In the genomic region with DNA sequence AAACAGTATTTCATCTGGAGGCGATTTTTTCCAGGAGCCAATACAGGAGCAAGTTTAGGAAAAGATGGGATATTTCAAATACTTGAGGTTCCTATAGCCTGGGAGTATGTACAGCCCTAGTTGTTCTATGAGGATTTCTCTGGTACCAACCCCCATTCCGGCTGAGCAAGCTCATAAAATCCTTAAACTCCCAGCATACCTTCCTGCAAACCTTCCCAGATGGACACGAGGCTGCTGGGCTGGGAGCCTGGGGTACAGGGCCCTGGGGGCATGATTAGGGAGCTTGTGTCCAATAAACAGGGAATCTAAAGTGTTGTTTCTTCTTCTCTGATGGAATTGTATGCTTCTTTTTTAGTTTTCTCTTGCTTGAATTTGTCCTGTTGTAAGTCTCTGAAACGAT, we compare ENCODE assay signal across 9 cellular contexts. TPM values are rescaled to one million over a fixed set of nuclear protein-coding genes. Genes with fewer than 3 reads are reported as not detected.
DNase-seq lines count a peak whose midpoint lies in the region; ATAC-seq, FAIRE-seq and TF ChIP-seq lines count a peak whose summit lies in the region.
"Had no signal": no experiment of that assay in that cellular context is flagged by ENCODE, and none has a peak within 500 bp of the region (broad histone marks: within the 10 kb centered on the region; RNA-seq: fewer than 3 reads in every experiment).

No MANE protein-coding gene starts in this region.

- H2BK15ac ChIP-seq in H9 (ENCODE audit: low read depth, low read length): no peak overlapping the region

- peak overlapping the region; percentile 93 to 98 for H3K4me3 Mint-ChIP-seq in H9

- H3K79me2 ChIP-seq in H9 (ENCODE audit: insufficient read depth, low read length): peaks cover 20% of the 10 kb centered on the region
- H3K79me2 ChIP-seq in SU-DHL-6 (ENCODE audit: insufficient read depth, low read length): peaks cover 56% of the 10 kb centered on the region

- H2BK12ac ChIP-seq in H9 (ENCODE audit: insufficient read length, low read depth, low read length): no peak overlapping the region

- H2AK5ac ChIP-seq in H9 (ENCODE audit: insufficient read length, low read length): no peak overlapping the region

- no peak for FAIRE-seq in small intestine (lab: Jason Lieb, UNC)

- peaks cover 53 to 59% (median 59%) of the 10 kb centered on the region in 3 experiments for H3K36me3 Mint-ChIP-seq in H9 (ENCODE audit: insufficient read depth in 1 of 3, low read depth in 3 of 3)

- peaks cover 25% of the 10 kb centered on the region for H3F3A ChIP-seq in SU-DHL-6 (ENCODE audit: insufficient read depth)

- no peak overlapping the region for H2AFZ ChIP-seq in H9 (ENCODE audit: low read length)
- no peak overlapping the region for H2AFZ ChIP-seq in SU-DHL-6 (ENCODE audit: low read depth, low read length, severe bottlenecking)

- no peaks in the 10 kb centered on the region for H3K9me3 ChIP-seq in H9 (ENCODE audit: control insufficient read depth, low read depth, low read length)
- no peaks in the 10 kb centered on the region for H3K9me3 ChIP-seq in SU-DHL-6 (ENCODE audit: insufficient read depth, low read length)
- no peaks in the 10 kb centered on the region for H3K9me3 ChIP-seq in small intestine (ENCODE audit: control insufficient read depth, low read depth)

- H3K9me2 ChIP-seq in SU-DHL-6 (replicated peaks; ENCODE audit: insufficient read depth, low read length): no peaks in the 10 kb centered on the region

- peak overlapping the region; percentile 92 for H3K4me2 ChIP-seq in H9 (ENCODE audit: insufficient read depth, insufficient read length, low read length)
- peak overlapping the region; percentile 84 for H3K4me2 ChIP-seq in SU-DHL-6 (ENCODE audit: low read depth, low read length, poor library complexity, severe bottlenecking)

- no peak overlapping the region for H3K4ac ChIP-seq in H9 (ENCODE audit: low read depth, low read length)

- H3K27me3 ChIP-seq in H9 (ENCODE audit: insufficient read depth, low read length): no peaks in the 10 kb centered on the region
- no peaks in the 10 kb centered on the region for H3K27me3 ChIP-seq in SU-DHL-6 (ENCODE audit: low read length)
- H3K27me3 ChIP-seq in small intestine (ENCODE audit: control insufficient read depth in 2 of 2, insufficient read depth in 2 of 2, low read length in 2 of 2): no peaks in the 10 kb centered on the region

- H3K4me1 ChIP-seq in H9 (ENCODE audit: insufficient read depth, low read length) (peaks cover 3% of the 10 kb centered on the region; the same call in 1 of the 2 replicates), small intestine (ENCODE audit: control insufficient read depth in 2 of 2, insufficient read depth in 1 of 2, low read depth in 1 of 2, low read length in 1 of 2) (no peaks in the 10 kb centered on the region)

- H3K27ac ChIP-seq in H9 (ENCODE audit: insufficient read length, low read depth, low read length) (no peak overlapping the region), SU-DHL-6 (ENCODE audit: low read depth, low read length) (peak overlapping the region; percentile 78; the same call in 1 of the 2 replicates), small intestine (ENCODE audit: low read depth in 1 of 2, low read length in 1 of 2) (no peak overlapping the region)

- H3K56ac ChIP-seq in H9 (ENCODE audit: insufficient read length, low read depth, low read length): no peak overlapping the region

- H3K36me3 ChIP-seq in SU-DHL-6 (ENCODE audit: low read length): peaks cover 50% of the 10 kb centered on the region
- peaks cover 12 to 16% of the 10 kb centered on the region in 2 donors for H3K36me3 ChIP-seq in small intestine (ENCODE audit: control insufficient read depth in 2 of 2, insufficient read depth in 2 of 2, low read length in 2 of 2)

- no peak overlapping the region for H4K8ac ChIP-seq in H9 (replicated peaks; ENCODE audit: insufficient read length, low read depth, low read length)

- TF ChIP-seq CTCF in H9 (conservative IDR thresholded peaks at IDR 0.05): no peak
- TF ChIP-seq CTCF in SU-DHL-6 (IDR thresholded peaks at IDR 0.05; ENCODE audit: insufficient read depth, low read length, poor library complexity, severe bottlenecking): no peak
- TF ChIP-seq CTCF in fibroblast of the aortic adventitia (IDR thresholded peaks at IDR 0.05; ENCODE audit: insufficient read depth, low read length): no peak

- H3T11ph ChIP-seq in H9 (ENCODE audit: low read length): no peak overlapping the region

- H3K9ac ChIP-seq in H9 (ENCODE audit: extremely low read depth, insufficient read length, low read length) (peak overlapping the region; percentile 91), SU-DHL-6 (ENCODE audit: low read length) (peak overlapping the region; percentile 83)

- H4K91ac ChIP-seq in H9 (ENCODE audit: insufficient read length, low read depth, low read length): no peak overlapping the region

- peaks cover 8% of the 10 kb centered on the region for H3K23me2 ChIP-seq in H9 (ENCODE audit: insufficient read length, low read depth, low read length, poor library complexity, severe bottlenecking)

- no peak overlapping the region for H2BK5ac ChIP-seq in H9 (ENCODE audit: insufficient read length, low read length)

- no peak overlapping the region for H2BK120ac ChIP-seq in H9 (ENCODE audit: low read depth, low read length, poor library complexity, severe bottlenecking)

- H3K9me3 Mint-ChIP-seq in H9: no peaks in the 10 kb centered on the region; a peak in 1 of 5 replicates

- no peak overlapping the region for H3K14ac ChIP-seq in H9 (ENCODE audit: insufficient read depth, low read length)

- H3K27me3 Mint-ChIP-seq in H9 (ENCODE audit: low read depth): no peaks in the 10 kb centered on the region

- H3K27ac Mint-ChIP-seq in H9: peak overlapping the region; percentile 32 to 99 (median 98); a peak in 6 of 7 replicates

- no peak overlapping the region for H2BK20ac ChIP-seq in H9 (ENCODE audit: low read depth, low read length, poor library complexity, severe bottlenecking)

- no peak overlapping the region for H3K23ac ChIP-seq in H9 (ENCODE audit: insufficient read length, low read depth, low read length)

- WGBS in H9 (ENCODE audit: extremely low coverage, insufficient read length, low lambda C conversion rate): no CpG with 5 or more reads among the region's 4 CpGs
- WGBS in small intestine, 3 donors: 13 to 31% (median 22%) methylated on average over 4 of the region's 4 CpGs

- no peak for ATAC-seq in HG03442 (IDR thresholded peaks at IDR 0.05; ENCODE audit: unreplicated experiment)

- H3K79me1 ChIP-seq in H9 (ENCODE audit: insufficient read depth, low read depth, low read length, poor library complexity, severe bottlenecking): peaks cover 4% of the 10 kb centered on the region

- H3K4me1 Mint-ChIP-seq in H9: peaks cover 14 to 16% of the 10 kb centered on the region in 2 experiments

- H3K4me3 ChIP-seq in SU-DHL-6 (ENCODE audit: insufficient read depth, low read length, poor library complexity, severe bottlenecking) (peak overlapping the region; percentile 64), fibroblast of the aortic adventitia (ENCODE audit: low read depth, low read length) (peak overlapping the region; percentile 93), small intestine (ENCODE audit: low read depth in 1 of 2, low read length in 2 of 2) (peak overlapping the region in 1 of 2 donors; percentile 10)

- DNase-seq in H9: no peak
- DNase-seq in fibroblast of the aortic adventitia (ENCODE audit: low read depth): peak; percentile 22
- peak; percentile 21 for DNase-seq in small intestine
- DNase-seq in cerebellum (ENCODE audit: low spot score): no peak
- DNase-seq in NCI-H2081 treated with DMSO at 0.1 percent for 48 hours (lab: John Stamatoyannopoulos, UW): no peak
- DNase-seq: occipital lobe had no signal

- no peaks in the 10 kb centered on the region for H4K20me1 ChIP-seq in H9 (ENCODE audit: control insufficient read depth, insufficient read depth, insufficient read length)
- peaks cover 16% of the 10 kb centered on the region; the same call in 1 of the 2 replicates for H4K20me1 ChIP-seq in SU-DHL-6 (ENCODE audit: low read depth, low read length)

- no peak overlapping the region for H3K18ac ChIP-seq in H9 (ENCODE audit: insufficient read length, low read depth, low read length)

- H4K5ac ChIP-seq in H9 (ENCODE audit: insufficient read length, low read depth, low read length): no peak overlapping the region

RNA-seq across cellular contexts. Expression of a gene that starts 1.5 kb away (rescaled TPM):
- total RNA-seq in H9 (2021) (381 and 383 TPM in 2 replicates), fibroblast of the aortic adventitia (ENCODE audit: low replicate concordance) (24.0 and 68.0 TPM in 2 replicates), cerebellum (58.3 TPM)
- polyA plus RNA-seq in small intestine: 10 to 100 TPM; 54.6 to 81.0 (median 67.8) TPM

RNA-seq across cellular contexts. Expression of a gene that starts 7.0 kb away (rescaled TPM):
- total RNA-seq in H9 (2021) (3.2 and 4.2 TPM in 2 replicates), fibroblast of the aortic adventitia (ENCODE audit: low replicate concordance) (not detected in 2 replicates), cerebellum (6.4 TPM)
- polyA plus RNA-seq in small intestine: 100 to 1,000 TPM in 1 of 3 donors, 10 to 100 TPM in 1, 1 to 10 TPM in 1; 5.6 to 102 (median 42.4) TPM
- total RNA-seq: NCI-H460 had no signal

RNA-seq across cellular contexts. Expression of a gene that starts 29.2 kb away (rescaled TPM):
- 0.55 and 0.64 TPM in 2 replicates for total RNA-seq in H9 (2021)
- not detected in 2 replicates for total RNA-seq in fibroblast of the aortic adventitia (ENCODE audit: low replicate concordance)
- under 1 TPM in 1 of 3 donors, not detected in 2; 0.33 TPM for polyA plus RNA-seq in small intestine
- not detected for total RNA-seq in cerebellum
- total RNA-seq: NCI-H460, occipital lobe had no signal

RNA-seq across cellular contexts. Expression of a gene that starts 30.5 kb away (rescaled TPM):
- total RNA-seq in H9 (2021) (415 and 417 TPM in 2 replicates), fibroblast of the aortic adventitia (ENCODE audit: low replicate concordance) (109 and 161 TPM in 2 replicates), cerebellum (94.5 TPM)
- polyA plus RNA-seq in small intestine: 100 to 1,000 TPM; 193 to 381 (median 342) TPM

RNA-seq across cellular contexts. Expression of a gene that starts 33.7 kb away (rescaled TPM):
- total RNA-seq in H9 (2021) (3.6 and 3.9 TPM in 2 replicates), fibroblast of the aortic adventitia (ENCODE audit: low replicate concordance) (2.0 TPM in 1 of 2 replicates, not detected in the other), cerebellum (0.91 TPM)
- polyA plus RNA-seq in small intestine: 1 to 10 TPM; 7.2 to 8.9 (median 7.4) TPM
- total RNA-seq: occipital lobe had no signal

Comparison
In these comparisons a context has a peak if more than half of its experiments do, and no peak if none do; other contexts are left out.
1. DNase-seq: peak in fibroblast of the aortic adventitia (single experiment) and small intestine (single experiment); none in H9 (single experiment), cerebellum (single experiment) and NCI-H2081 treated with DMSO at 0.1 percent for 48 hours (single experiment).